Comparison of ENCODE assay signal across 9 cellular contexts in genomic region chr6:106117579-106117978, GRCh38. TPM values are rescaled to one million over a fixed set of nuclear protein-coding genes. Genes with fewer than 3 reads are reported as not detected.
DNase-seq lines count a peak whose midpoint lies in the region; ATAC-seq and FAIRE-seq lines count a peak whose summit lies in the region.
"Had no signal": no experiment of that assay in that cellular context is flagged by ENCODE, and none has a peak within 500 bp of the region (broad histone marks: within the 10 kb centered on the region; RNA-seq: fewer than 3 reads in every experiment).

No MANE protein-coding gene starts in this region.

- FAIRE-seq in frontal cortex (lab: Jason Lieb, UNC) = no peak
- FAIRE-seq: endometrium had no signal

- peak; percentile 69 for DNase-seq in activated CD8-positive, alpha-beta memory T cell treated with anti-CD3 and anti-CD28 coated beads, Interleukin-2, amount 50 U/mL, for 4 hours
- peak; percentile 59 for DNase-seq in stimulated activated CD4-positive, alpha-beta T cell treated with anti-CD3 and anti-CD28 coated beads, Interleukin-15, amount 100 ng/mL, for 24 hours
- DNase-seq in frontal cortex (ENCODE audit: low spot score in 2 of 2) (no peak), NCI-H774 (lab: John Stamatoyannopoulos, UW) (no peak), NCI-H1417 treated with DMSO at 0.1 percent for 48 hours (lab: John Stamatoyannopoulos, UW) (no peak), AG20443 (ENCODE audit: low spot score) (no peak)

- ATAC-seq in GM19035 (IDR thresholded peaks at IDR 0.05; ENCODE audit: unreplicated experiment) = peak; percentile 46
- peak; percentile 33 for ATAC-seq in HG03565 (IDR thresholded peaks at IDR 0.05; ENCODE audit: unreplicated experiment)

RNA-seq across cellular contexts. Expression of gene PRDM1, which starts 31.4 kb away (rescaled TPM):
- total RNA-seq in frontal cortex = 1.6 TPM

Comparison
In these comparisons a context has a peak if more than half of its experiments do, and no peak if none do; other contexts are left out.
1. DNase-seq: peak in activated CD8-positive, alpha-beta memory T cell treated with anti-CD3 and anti-CD28 coated beads, Interleukin-2, amount 50 U/mL, for 4 hours (single experiment) and stimulated activated CD4-positive, alpha-beta T cell treated with anti-CD3 and anti-CD28 coated beads, Interleukin-15, amount 100 ng/mL, for 24 hours (single experiment); none in frontal cortex (0 of 2), NCI-H774 (single experiment), NCI-H1417 treated with DMSO at 0.1 percent for 48 hours (single experiment) and AG20443 (single experiment).